Comparison of ENCODE assay signal across 18 cellular contexts in genomic region chr11:10584071-10584501, GRCh38. TPM values are rescaled to one million over a fixed set of nuclear protein-coding genes. Genes with fewer than 3 reads are reported as not detected.
DNase-seq lines count a peak whose midpoint lies in the region; ATAC-seq, FAIRE-seq and TF ChIP-seq lines count a peak whose summit lies in the region.
"Had no signal": no experiment of that assay in that cellular context is flagged by ENCODE, and none has a peak within 500 bp of the region (broad histone marks: within the 10 kb centered on the region; RNA-seq: fewer than 3 reads in every experiment).

No MANE protein-coding gene starts in this region.

- DNase-seq in Kasumi-1 (lab: John Stamatoyannopoulos, UW) (peak; percentile 13 to 22), astrocyte (ENCODE audit: low read depth) (peak; percentile 84), foreskin melanocyte (peak; percentile 16), spleen (no peak), NCI-H2196 (lab: John Stamatoyannopoulos, UW; ENCODE audit: unreplicated experiment) (no peak), SHP77 (lab: John Stamatoyannopoulos, UW) (no peak), NCI-H69 (lab: John Stamatoyannopoulos, UW) (no peak)
- no peak for DNase-seq in activated CD8-positive, alpha-beta memory T cell treated with anti-CD3 and anti-CD28 coated beads, Interleukin-2, amount 10 ng/mL, durations not matched to agents 7 days and 5 days
- DNase-seq: activated CD4-positive, CD25-positive, alpha-beta regulatory T cell treated with anti-CD3 and anti-CD28 coated beads, Interleukin-2, amount 50 U/mL, for 72 hours; C1 segment of cervical spinal cord; H9; MG63; posterior cingulate gyrus; stimulated activated CD4-positive, alpha-beta T cell treated with anti-CD3 and anti-CD28 coated beads, Interleukin-1b, Interleukin-23, amount 100 ng/mL, for 48 hours; stimulated activated CD8-positive, alpha-beta memory T cell treated with anti-CD3 and anti-CD28 coated beads, Interleukin-4, amount 100 ng/mL, for 48 hours had no signal

- H3K4me1 Mint-ChIP-seq in astrocyte (ENCODE audit: low read depth, unreplicated experiment) = peaks cover 8% of the 10 kb centered on the region
- H3K4me1 Mint-ChIP-seq in activated CD8-positive, alpha-beta memory T cell treated with anti-CD3 and anti-CD28 coated beads, Interleukin-2, amount 10 ng/mL, durations not matched to agents 7 days and 5 days = peaks cover 14% of the 10 kb centered on the region

- no peaks in the 10 kb centered on the region for H3K36me3 ChIP-seq in astrocyte (ENCODE audit: insufficient read depth, low read length)
- H3K36me3 ChIP-seq in spleen = peaks cover 0 to 12% (median 0%) of the 10 kb centered on the region in 6 donors
- H3K36me3 ChIP-seq: MG63 had no signal

- H3K9me3 ChIP-seq in astrocyte (ENCODE audit: insufficient read depth, low read depth, low read length) (no peaks in the 10 kb centered on the region), spleen (no peaks in the 10 kb centered on the region)
- H3K9me3 ChIP-seq: MG63 had no signal

- no peak overlapping the region for H3K4me3 Mint-ChIP-seq in astrocyte (ENCODE audit: unreplicated experiment)
- no peak overlapping the region for H3K4me3 Mint-ChIP-seq in activated CD8-positive, alpha-beta memory T cell treated with anti-CD3 and anti-CD28 coated beads, Interleukin-2, amount 10 ng/mL, durations not matched to agents 7 days and 5 days
- H3K4me3 Mint-ChIP-seq: H9 had no signal

- H2AFZ ChIP-seq in astrocyte (ENCODE audit: low read depth, low read length) = no peak overlapping the region

- no peaks in the 10 kb centered on the region for H4K20me1 ChIP-seq in astrocyte (ENCODE audit: insufficient read depth, low read length)

- H3K4me2 ChIP-seq in astrocyte (ENCODE audit: low read length) = no peak overlapping the region

- intact Hi-C loops in spleen (cut with DNase I; ENCODE audit: low total_unique reads) = no loop called here

- H3K9me3 Mint-ChIP-seq in astrocyte (ENCODE audit: unreplicated experiment) = peaks cover 5% of the 10 kb centered on the region
- H3K9me3 Mint-ChIP-seq in activated CD8-positive, alpha-beta memory T cell treated with anti-CD3 and anti-CD28 coated beads, Interleukin-2, amount 10 ng/mL, durations not matched to agents 7 days and 5 days (ENCODE audit: low read depth) = no peaks in the 10 kb centered on the region
- H3K9me3 Mint-ChIP-seq: activated naive CD4-positive, alpha-beta T cell treated with anti-CD3 and anti-CD28 coated beads, Interleukin-2, amount 50 U/mL, for 72 hours; H9 had no signal

- no peaks in the 10 kb centered on the region for H3K79me2 ChIP-seq in astrocyte (ENCODE audit: insufficient read depth, low read length)

- no peak for ATAC-seq in activated CD8-positive, alpha-beta memory T cell treated with anti-CD3 and anti-CD28 coated beads, Interleukin-2, amount 10 ng/mL, durations not matched to agents 7 days and 5 days
- ATAC-seq: activated naive CD4-positive, alpha-beta T cell treated with anti-CD3 and anti-CD28 coated beads, Interleukin-2, amount 50 U/mL, for 72 hours had no signal

- H3K27ac ChIP-seq in astrocyte (ENCODE audit: low read depth, low read length) = no peak overlapping the region
- H3K27ac ChIP-seq in spleen = peak overlapping the region; percentile 13 to 89 (median 76)

- H3K36me3 Mint-ChIP-seq in astrocyte (ENCODE audit: low read depth, unreplicated experiment) = peaks cover 12% of the 10 kb centered on the region
- H3K36me3 Mint-ChIP-seq in activated CD8-positive, alpha-beta memory T cell treated with anti-CD3 and anti-CD28 coated beads, Interleukin-2, amount 10 ng/mL, durations not matched to agents 7 days and 5 days = no peaks in the 10 kb centered on the region
- H3K36me3 Mint-ChIP-seq: activated naive CD4-positive, alpha-beta T cell treated with anti-CD3 and anti-CD28 coated beads, Interleukin-2, amount 50 U/mL, for 72 hours had no signal

- no peak for TF ChIP-seq POLR2A in spleen (IDR thresholded peaks at IDR 0.05)

- H3K4me3 ChIP-seq in astrocyte (ENCODE audit: insufficient read depth, low read depth, low read length) (no peak overlapping the region), spleen (no peak overlapping the region)
- H3K4me3 ChIP-seq: MG63 had no signal

- peaks cover 4% of the 10 kb centered on the region for H3K27me3 Mint-ChIP-seq in astrocyte (ENCODE audit: low read depth, unreplicated experiment)
- H3K27me3 Mint-ChIP-seq in activated CD8-positive, alpha-beta memory T cell treated with anti-CD3 and anti-CD28 coated beads, Interleukin-2, amount 10 ng/mL, durations not matched to agents 7 days and 5 days = peaks cover 19% of the 10 kb centered on the region

- H3K9ac ChIP-seq in astrocyte (ENCODE audit: low read length) = no peak overlapping the region

- H3K27me3 ChIP-seq in astrocyte (ENCODE audit: insufficient read depth, low read length) = no peaks in the 10 kb centered on the region
- no peaks in the 10 kb centered on the region for H3K27me3 ChIP-seq in spleen (replicated peaks in 1 of 7)
- H3K27me3 ChIP-seq: MG63 had no signal

- no peak for FAIRE-seq in astrocyte (lab: Jason Lieb, UNC)
- FAIRE-seq: colon, urothelium cell line had no signal

- no peak overlapping the region for H3K27ac Mint-ChIP-seq in astrocyte (ENCODE audit: unreplicated experiment)
- no peak overlapping the region for H3K27ac Mint-ChIP-seq in activated CD8-positive, alpha-beta memory T cell treated with anti-CD3 and anti-CD28 coated beads, Interleukin-2, amount 10 ng/mL, durations not matched to agents 7 days and 5 days
- H3K27ac Mint-ChIP-seq: activated naive CD4-positive, alpha-beta T cell treated with anti-CD3 and anti-CD28 coated beads, Interleukin-2, amount 50 U/mL, for 72 hours; H9 had no signal

- peaks cover 6% of the 10 kb centered on the region for H3K4me1 ChIP-seq in astrocyte (ENCODE audit: insufficient read depth, low read length)
- H3K4me1 ChIP-seq in spleen = peaks cover 27 to 63% (median 52%) of the 10 kb centered on the region in 6 donors

- CTCF ChIA-PET in activated CD8-positive, alpha-beta memory T cell treated with anti-CD3 and anti-CD28 coated beads, Interleukin-2, amount 10 ng/mL, durations not matched to agents 7 days and 5 days (lab: Charles Lee) = interaction anchor here (0.8 to 1.6 kb wide), 3 partner anchors 11 to 171 kb away, joined by 3 to 9 read pairs (median 3); partner anchors contain the start of gene RNF141

- 13 to 25% (median 21%) methylated on average over 3 of the region's 3 CpGs for WGBS in spleen, 5 donors

- TF ChIP-seq CTCF in astrocyte (IDR thresholded peaks at IDR 0.05; ENCODE audit: insufficient read depth, low read depth, low read length) (no peak), spleen (IDR thresholded peaks at IDR 0.05 in 8 of 11, conservative IDR thresholded peaks at IDR 0.05 in 3 of 11) (no peak)

RNA-seq across cellular contexts. Expression of gene LYVE1, which starts 15.6 kb away (rescaled TPM):
- 0.14 and 0.27 TPM in 2 replicates for total RNA-seq in astrocyte
- 100 to 1,000 TPM in 5 of 7 donors, 10 to 100 TPM in 2; 83.4 to 338 (median 250) TPM for total RNA-seq in spleen
- polyA plus RNA-seq in spleen = 10 to 100 TPM; 20.2 to 35.9 (median 33.9) TPM
- not detected for total RNA-seq in activated CD8-positive, alpha-beta memory T cell treated with anti-CD3 and anti-CD28 coated beads, Interleukin-2, amount 10 ng/mL, durations not matched to agents 7 days and 5 days
- total RNA-seq: activated naive CD4-positive, alpha-beta T cell treated with anti-CD3 and anti-CD28 coated beads, Interleukin-2, amount 50 U/mL, for 72 hours; H9 had no signal

RNA-seq across cellular contexts. Expression of gene RNF141, which starts 43.1 kb away (rescaled TPM):
- 25.4 and 31.2 TPM in 2 replicates for total RNA-seq in astrocyte
- 10 to 100 TPM; 45.8 to 86.2 (median 51.3) TPM for total RNA-seq in spleen
- 10 to 100 TPM; 13.3 to 22.2 (median 16.6) TPM for polyA plus RNA-seq in spleen
- 10 to 100 TPM in 1 of 2 experiments, 1 to 10 TPM in 1; 9.4 to 10.1 TPM for total RNA-seq in activated CD8-positive, alpha-beta memory T cell treated with anti-CD3 and anti-CD28 coated beads, Interleukin-2, amount 10 ng/mL, durations not matched to agents 7 days and 5 days

Comparison
In these comparisons a context has a peak if more than half of its experiments do, and no peak if none do; other contexts are left out.
1. DNase-seq: peak in Kasumi-1 (2 of 2), astrocyte (single experiment) and foreskin melanocyte (single experiment); none in spleen (single experiment), NCI-H2196 (single experiment), SHP77 (0 of 2), activated CD8-positive, alpha-beta memory T cell treated with anti-CD3 and anti-CD28 coated beads, Interleukin-2, amount 10 ng/mL, durations not matched to agents 7 days and 5 days (single experiment) and NCI-H69 (single experiment).
2. RNA of gene LYVE1, which starts 15.6 kb away (total RNA-seq): 83.4 to 338 TPM in spleen; 0.14 to 0.27 TPM in astrocyte and not detected in activated CD8-positive, alpha-beta memory T cell treated with anti-CD3 and anti-CD28 coated beads, Interleukin-2, amount 10 ng/mL, durations not matched to agents 7 days and 5 days; every median in the first group is over 10 times any median in the second.